1 cellular context compared by ENCODE assay signal in the genomic region with DNA sequence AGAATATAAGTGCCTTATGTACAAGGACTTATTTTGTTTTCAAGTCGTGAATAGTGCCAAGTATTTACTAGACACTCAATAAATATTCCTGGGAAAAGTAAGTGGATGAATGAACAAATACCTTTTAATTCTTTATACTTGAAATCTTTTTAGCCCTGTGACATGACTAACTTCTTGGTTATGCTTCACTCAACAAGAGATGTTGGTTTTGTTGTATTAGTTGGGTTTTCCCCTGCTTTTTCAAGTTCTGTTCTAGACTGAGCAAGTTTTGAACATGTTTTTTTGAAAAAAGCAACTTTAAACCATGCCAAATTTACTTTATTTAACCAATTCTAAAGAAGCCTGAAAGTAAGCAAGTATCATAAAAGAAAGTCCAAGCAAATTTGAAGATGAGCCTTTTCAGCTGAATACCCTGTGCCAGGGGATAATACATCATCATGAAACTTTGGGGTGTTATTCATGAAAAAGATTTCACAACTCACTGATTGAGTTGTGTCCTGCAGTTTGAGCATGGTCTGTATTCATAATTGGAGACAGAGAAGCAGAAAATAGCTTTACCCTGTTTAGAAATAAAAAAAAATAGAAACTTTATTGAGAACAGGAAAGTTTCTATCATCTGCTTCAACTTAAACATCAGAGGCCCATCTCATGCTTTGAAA.
TF ChIP-seq lines count a peak whose summit lies in the region.

No MANE protein-coding gene starts in this region.

TF ChIP-seq in IMR-90, 13 proteins besides CTCF, POLR2A, EP300 and RAD21:
- no peak for TF ChIP-seq RCOR1 (IDR thresholded peaks at IDR 0.05; ENCODE audit: insufficient replicate concordance, low read length)
- no peak for TF ChIP-seq RFX5 (IDR thresholded peaks at IDR 0.05; ENCODE audit: low read depth, low read length)
- no peak for TF ChIP-seq SMC3 (IDR thresholded peaks at IDR 0.05; ENCODE audit: low read depth, low read length)
